Comparison of ENCODE assay signal across 11 cellular contexts in the genomic region with DNA sequence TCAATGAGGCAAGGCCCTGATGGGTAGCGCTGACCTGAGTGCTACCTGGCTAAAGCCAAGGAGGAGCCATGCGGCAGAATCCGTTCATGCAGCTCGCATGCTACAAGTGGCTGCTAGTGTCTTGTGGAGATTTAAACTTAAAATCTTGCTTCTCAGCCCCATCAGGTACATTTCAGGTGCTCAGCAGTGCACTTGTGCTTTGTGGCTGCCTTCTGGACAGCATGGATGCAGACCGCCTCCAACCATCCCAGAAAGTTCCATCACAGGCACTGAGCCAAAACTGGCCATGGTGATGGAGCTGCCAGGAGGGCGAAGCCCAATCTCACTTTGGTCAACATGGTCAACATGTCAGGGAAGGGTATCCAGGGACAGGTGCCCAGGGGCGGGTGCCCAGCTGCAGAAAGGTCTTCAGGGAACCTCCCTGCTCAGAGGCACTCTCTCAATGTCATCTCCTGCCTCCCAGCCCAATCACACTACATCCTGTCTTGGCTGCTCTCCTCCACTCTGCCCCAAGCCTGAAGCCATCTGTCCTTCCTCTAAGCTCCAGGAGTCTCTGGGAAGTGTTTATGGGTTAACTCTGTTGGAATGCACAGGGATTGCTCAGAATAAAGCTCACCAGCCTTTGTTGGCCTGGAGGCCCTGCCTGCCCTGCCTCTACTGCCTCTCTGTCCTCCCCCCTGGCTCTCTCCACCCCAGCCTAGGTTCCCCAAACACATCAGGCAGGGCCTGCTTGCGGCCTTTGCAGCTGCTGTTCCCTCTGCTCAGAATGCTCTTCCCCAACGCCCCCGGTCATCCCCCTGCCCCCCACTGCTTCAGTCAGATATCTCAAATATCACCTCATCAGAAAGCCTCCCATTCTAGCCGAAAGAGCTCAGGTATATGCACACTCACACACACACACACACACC. TPM values are rescaled to one million over a fixed set of nuclear protein-coding genes. Genes with fewer than 3 reads are reported as not detected.
DNase-seq lines count a peak whose midpoint lies in the region; ATAC-seq and TF ChIP-seq lines count a peak whose summit lies in the region.
"Had no signal": no experiment of that assay in that cellular context is flagged by ENCODE, and none has a peak within 500 bp of the region (broad histone marks: within the 10 kb centered on the region; RNA-seq: fewer than 3 reads in every experiment).

No MANE protein-coding gene starts in this region.

- H4K20me1 ChIP-seq in neural progenitor cell (ENCODE audit: low read depth) (no peaks in the 10 kb centered on the region), osteoblast (ENCODE audit: insufficient read depth, low read length) (no peaks in the 10 kb centered on the region)

- H3K4me1 Mint-ChIP-seq in activated naive CD4-positive, alpha-beta T cell treated with anti-CD3 and anti-CD28 coated beads, Interleukin-2, amount 50 U/mL, for 24 hours: peaks cover 31% of the 10 kb centered on the region
- H3K4me1 Mint-ChIP-seq in effector memory CD8-positive, alpha-beta T cell (ENCODE audit: low read depth in 2 of 2): peaks cover 34 to 40% of the 10 kb centered on the region in 2 donors
- H3K4me1 Mint-ChIP-seq in stimulated activated naive B cell treated with anti-CD40 and anti-IgM and Interleukin-4, amounts not matched to agents 10 μg/mL and 1 μg/mL and 100 μg/mL, for 72 hours: peaks cover 55 to 67% of the 10 kb centered on the region in 2 donors
- peaks cover 7% of the 10 kb centered on the region for H3K4me1 Mint-ChIP-seq in neural progenitor cell

- TF ChIP-seq CTCF in neural progenitor cell (IDR thresholded peaks at IDR 0.05): no peak
- TF ChIP-seq CTCF in osteoblast (IDR thresholded peaks at IDR 0.05; ENCODE audit: extremely low read depth, low read depth, low read length): no peak
- TF ChIP-seq CTCF in GM20000 (IDR thresholded peaks at IDR 0.05; ENCODE audit: extremely low read depth, missing control alignments): no peak

- peak overlapping the region; percentile 53 for H3K27ac Mint-ChIP-seq in activated naive CD4-positive, alpha-beta T cell treated with anti-CD3 and anti-CD28 coated beads, Interleukin-2, amount 50 U/mL, for 24 hours
- H3K27ac Mint-ChIP-seq in effector memory CD8-positive, alpha-beta T cell: peak overlapping the region; percentile 88 to 94
- peak overlapping the region; percentile 97 for H3K27ac Mint-ChIP-seq in stimulated activated naive B cell treated with anti-CD40 and anti-IgM and Interleukin-4, amounts not matched to agents 10 μg/mL and 1 μg/mL and 100 μg/mL, for 72 hours
- no peak overlapping the region for H3K27ac Mint-ChIP-seq in neural progenitor cell

- H3K4me3 Mint-ChIP-seq in activated naive CD4-positive, alpha-beta T cell treated with anti-CD3 and anti-CD28 coated beads, Interleukin-2, amount 50 U/mL, for 24 hours: no peak overlapping the region
- peak overlapping the region; percentile 80 to 82 for H3K4me3 Mint-ChIP-seq in effector memory CD8-positive, alpha-beta T cell
- H3K4me3 Mint-ChIP-seq in stimulated activated naive B cell treated with anti-CD40 and anti-IgM and Interleukin-4, amounts not matched to agents 10 μg/mL and 1 μg/mL and 100 μg/mL, for 72 hours: peak overlapping the region; percentile 22 to 33
- H3K4me3 Mint-ChIP-seq in neural progenitor cell: no peak overlapping the region

- no peak overlapping the region for H3K4me3 ChIP-seq in neural progenitor cell
- no peak overlapping the region for H3K4me3 ChIP-seq in osteoblast (ENCODE audit: insufficient read depth, low read length)

- no peaks in the 10 kb centered on the region for H3K27me3 Mint-ChIP-seq in activated naive CD4-positive, alpha-beta T cell treated with anti-CD3 and anti-CD28 coated beads, Interleukin-2, amount 50 U/mL, for 24 hours
- H3K27me3 Mint-ChIP-seq in effector memory CD8-positive, alpha-beta T cell: no peaks in the 10 kb centered on the region
- H3K27me3 Mint-ChIP-seq in stimulated activated naive B cell treated with anti-CD40 and anti-IgM and Interleukin-4, amounts not matched to agents 10 μg/mL and 1 μg/mL and 100 μg/mL, for 72 hours: no peaks in the 10 kb centered on the region
- peaks cover 6% of the 10 kb centered on the region for H3K27me3 Mint-ChIP-seq in neural progenitor cell (ENCODE audit: insufficient read depth, low read depth)

- H2AFZ ChIP-seq in neural progenitor cell (replicated peaks) (no peak overlapping the region), osteoblast (ENCODE audit: low read length) (no peak overlapping the region)

- H3K9me3 ChIP-seq in neural progenitor cell (ENCODE audit: low read depth) (no peaks in the 10 kb centered on the region), osteoblast (ENCODE audit: low read depth, low read length) (no peaks in the 10 kb centered on the region)

- no peaks in the 10 kb centered on the region for H3K36me3 ChIP-seq in neural progenitor cell
- no peaks in the 10 kb centered on the region for H3K36me3 ChIP-seq in osteoblast (ENCODE audit: insufficient read depth, low read length)

- no peak overlapping the region for H3K27ac ChIP-seq in neural progenitor cell
- H3K27ac ChIP-seq in osteoblast (ENCODE audit: low read depth, low read length): no peak overlapping the region
- H3K27ac ChIP-seq: epithelial cell of prostate had no signal

- H3K27me3 ChIP-seq in neural progenitor cell (no peaks in the 10 kb centered on the region), osteoblast (ENCODE audit: insufficient read depth, low read length) (peaks cover 5% of the 10 kb centered on the region)

- no peak overlapping the region for H3K9ac ChIP-seq in neural progenitor cell

- H3K4me2 ChIP-seq in neural progenitor cell: no peak overlapping the region
- H3K4me2 ChIP-seq in osteoblast (ENCODE audit: insufficient read depth, low read length): no peak overlapping the region

- ATAC-seq in effector memory CD8-positive, alpha-beta T cell (replicated peaks): no peak
- ATAC-seq in stimulated activated naive B cell treated with anti-CD40 and anti-IgM and Interleukin-4, amounts not matched to agents 10 μg/mL and 1 μg/mL and 100 μg/mL, for 72 hours (replicated peaks): no peak

- H3F3A ChIP-seq in neural progenitor cell (ENCODE audit: low read depth): no peaks in the 10 kb centered on the region

- H3K9me3 Mint-ChIP-seq in activated naive CD4-positive, alpha-beta T cell treated with anti-CD3 and anti-CD28 coated beads, Interleukin-2, amount 50 U/mL, for 24 hours: no peaks in the 10 kb centered on the region
- H3K9me3 Mint-ChIP-seq in effector memory CD8-positive, alpha-beta T cell: no peaks in the 10 kb centered on the region
- H3K9me3 Mint-ChIP-seq in stimulated activated naive B cell treated with anti-CD40 and anti-IgM and Interleukin-4, amounts not matched to agents 10 μg/mL and 1 μg/mL and 100 μg/mL, for 72 hours: no peaks in the 10 kb centered on the region
- H3K9me3 Mint-ChIP-seq in neural progenitor cell: peaks cover 2% of the 10 kb centered on the region

- H3K79me2 ChIP-seq in neural progenitor cell (ENCODE audit: low read depth): no peaks in the 10 kb centered on the region
- H3K79me2 ChIP-seq in osteoblast (ENCODE audit: insufficient read depth, low read length): no peaks in the 10 kb centered on the region

- no peaks in the 10 kb centered on the region for H3K36me3 Mint-ChIP-seq in activated naive CD4-positive, alpha-beta T cell treated with anti-CD3 and anti-CD28 coated beads, Interleukin-2, amount 50 U/mL, for 24 hours
- no peaks in the 10 kb centered on the region for H3K36me3 Mint-ChIP-seq in effector memory CD8-positive, alpha-beta T cell (ENCODE audit: insufficient read depth)
- H3K36me3 Mint-ChIP-seq in stimulated activated naive B cell treated with anti-CD40 and anti-IgM and Interleukin-4, amounts not matched to agents 10 μg/mL and 1 μg/mL and 100 μg/mL, for 72 hours: no peaks in the 10 kb centered on the region
- H3K36me3 Mint-ChIP-seq in neural progenitor cell: no peaks in the 10 kb centered on the region

- DNase-seq in activated naive CD4-positive, alpha-beta T cell treated with Interleukin-2 at 50 U/mL for 16 hours: no peak
- DNase-seq in NCI-H82 (lab: John Stamatoyannopoulos, UW): peak; percentile 78
- DNase-seq in effector memory CD8-positive, alpha-beta T cell: no peak
- no peak for DNase-seq in stimulated activated naive B cell treated with anti-CD40 and anti-IgM and Interleukin-4, amounts not matched to agents 10 μg/mL and 1 μg/mL and 100 μg/mL, for 72 hours
- DNase-seq in neural progenitor cell (ENCODE audit: low spot score): no peak
- no peak for DNase-seq in osteoblast (ENCODE audit: insufficient read length, low spot score, missing footprints)
- no peak for DNase-seq in GM20000 (ENCODE audit: low spot score)
- DNase-seq: NCI-H510A treated with DMSO at 0.1 percent for 48 hours had no signal

- H3K4me1 ChIP-seq in neural progenitor cell: no peaks in the 10 kb centered on the region
- H3K4me1 ChIP-seq in osteoblast (ENCODE audit: insufficient read depth, low read length): peaks cover 14% of the 10 kb centered on the region

RNA-seq across cellular contexts. Expression of gene TNFRSF13B, which starts 18.3 kb away (rescaled TPM):
- total RNA-seq in neural progenitor cell (ENCODE audit: low replicate concordance) (not detected in 2 replicates), osteoblast (not detected in 2 replicates)
- total RNA-seq: pulmonary artery endothelial cell had no signal

RNA-seq across cellular contexts. Expression of gene MPRIP, which starts 52.0 kb away (rescaled TPM):
- total RNA-seq in neural progenitor cell (ENCODE audit: low replicate concordance): 42.1 and 65.0 TPM in 2 replicates
- total RNA-seq in osteoblast: 120 and 149 TPM in 2 replicates

Comparison
In these comparisons a context has a peak if more than half of its experiments do, and no peak if none do; other contexts are left out.
1. H3K4me3 Mint-ChIP-seq: peak in effector memory CD8-positive, alpha-beta T cell (2 of 2) and stimulated activated naive B cell treated with anti-CD40 and anti-IgM and Interleukin-4, amounts not matched to agents 10 μg/mL and 1 μg/mL and 100 μg/mL, for 72 hours (2 of 2); none in activated naive CD4-positive, alpha-beta T cell treated with anti-CD3 and anti-CD28 coated beads, Interleukin-2, amount 50 U/mL, for 24 hours (single experiment) and neural progenitor cell (single experiment).